In the genomic region with DNA sequence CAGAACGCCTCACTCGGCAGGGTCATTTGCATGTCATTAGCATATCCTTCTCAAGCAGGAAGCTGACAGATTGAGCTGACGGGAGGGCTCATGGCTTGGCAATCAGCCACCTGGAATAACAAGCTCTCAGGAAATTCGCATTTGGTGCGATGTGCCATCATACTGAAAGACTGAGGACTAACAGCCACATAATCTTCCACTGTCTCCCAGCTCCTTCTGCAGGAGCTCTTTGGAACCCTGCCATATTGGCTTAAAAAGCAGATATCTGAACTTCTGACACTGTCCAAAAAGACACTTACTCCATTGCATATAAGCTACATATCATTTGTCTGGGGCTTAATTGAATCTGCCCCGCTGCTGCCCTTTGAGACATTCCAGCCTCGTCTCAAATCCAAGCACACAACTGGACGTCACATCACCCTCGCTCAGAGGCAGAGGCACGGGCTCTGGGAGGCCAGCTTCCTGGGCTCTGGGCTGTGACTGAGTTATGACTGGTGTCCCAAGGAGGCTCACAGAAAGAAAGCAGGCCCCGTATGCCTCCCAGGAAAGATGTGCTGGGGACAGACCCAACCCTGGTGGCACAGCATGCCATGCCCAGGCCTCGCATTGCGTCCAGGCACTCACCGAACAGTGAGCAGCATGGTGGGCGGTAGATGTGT, we compare ENCODE assay signal across 1 cellular context.
TF ChIP-seq lines count a peak whose summit lies in the region.

No MANE protein-coding gene starts in this region.

TF ChIP-seq in SK-N-SH treated with all-trans-retinoic acid at 6 μM for 48 hours, 23 proteins besides CTCF, POLR2A, EP300 and RAD21:
- TF ChIP-seq, protein P1, sequence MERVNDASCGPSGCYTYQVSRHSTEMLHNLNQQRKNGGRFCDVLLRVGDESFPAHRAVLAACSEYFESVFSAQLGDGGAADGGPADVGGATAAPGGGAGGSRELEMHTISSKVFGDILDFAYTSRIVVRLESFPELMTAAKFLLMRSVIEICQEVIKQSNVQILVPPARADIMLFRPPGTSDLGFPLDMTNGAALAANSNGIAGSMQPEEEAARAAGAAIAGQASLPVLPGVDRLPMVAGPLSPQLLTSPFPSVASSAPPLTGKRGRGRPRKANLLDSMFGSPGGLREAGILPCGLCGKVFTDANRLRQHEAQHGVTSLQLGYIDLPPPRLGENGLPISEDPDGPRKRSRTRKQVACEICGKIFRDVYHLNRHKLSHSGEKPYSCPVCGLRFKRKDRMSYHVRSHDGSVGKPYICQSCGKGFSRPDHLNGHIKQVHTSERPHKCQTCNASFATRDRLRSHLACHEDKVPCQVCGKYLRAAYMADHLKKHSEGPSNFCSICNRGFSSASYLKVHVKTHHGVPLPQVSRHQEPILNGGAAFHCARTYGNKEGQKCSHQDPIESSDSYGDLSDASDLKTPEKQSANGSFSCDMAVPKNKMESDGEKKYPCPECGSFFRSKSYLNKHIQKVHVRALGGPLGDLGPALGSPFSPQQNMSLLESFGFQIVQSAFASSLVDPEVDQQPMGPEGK (CRISPR knock-in tag; IDR thresholded peaks at IDR 0.05; ENCODE audit: borderline replicate concordance) = 0 out of 2 replicates have a peak, but pooled peaks have one; percentile 76
- TF ChIP-seq, protein P2, sequence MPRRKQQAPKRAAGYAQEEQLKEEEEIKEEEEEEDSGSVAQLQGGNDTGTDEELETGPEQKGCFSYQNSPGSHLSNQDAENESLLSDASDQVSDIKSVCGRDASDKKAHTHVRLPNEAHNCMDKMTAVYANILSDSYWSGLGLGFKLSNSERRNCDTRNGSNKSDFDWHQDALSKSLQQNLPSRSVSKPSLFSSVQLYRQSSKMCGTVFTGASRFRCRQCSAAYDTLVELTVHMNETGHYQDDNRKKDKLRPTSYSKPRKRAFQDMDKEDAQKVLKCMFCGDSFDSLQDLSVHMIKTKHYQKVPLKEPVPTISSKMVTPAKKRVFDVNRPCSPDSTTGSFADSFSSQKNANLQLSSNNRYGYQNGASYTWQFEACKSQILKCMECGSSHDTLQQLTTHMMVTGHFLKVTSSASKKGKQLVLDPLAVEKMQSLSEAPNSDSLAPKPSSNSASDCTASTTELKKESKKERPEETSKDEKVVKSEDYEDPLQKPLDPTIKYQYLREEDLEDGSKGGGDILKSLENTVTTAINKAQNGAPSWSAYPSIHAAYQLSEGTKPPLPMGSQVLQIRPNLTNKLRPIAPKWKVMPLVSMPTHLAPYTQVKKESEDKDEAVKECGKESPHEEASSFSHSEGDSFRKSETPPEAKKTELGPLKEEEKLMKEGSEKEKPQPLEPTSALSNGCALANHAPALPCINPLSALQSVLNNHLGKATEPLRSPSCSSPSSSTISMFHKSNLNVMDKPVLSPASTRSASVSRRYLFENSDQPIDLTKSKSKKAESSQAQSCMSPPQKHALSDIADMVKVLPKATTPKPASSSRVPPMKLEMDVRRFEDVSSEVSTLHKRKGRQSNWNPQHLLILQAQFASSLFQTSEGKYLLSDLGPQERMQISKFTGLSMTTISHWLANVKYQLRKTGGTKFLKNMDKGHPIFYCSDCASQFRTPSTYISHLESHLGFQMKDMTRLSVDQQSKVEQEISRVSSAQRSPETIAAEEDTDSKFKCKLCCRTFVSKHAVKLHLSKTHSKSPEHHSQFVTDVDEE (CRISPR knock-in tag; IDR thresholded peaks at IDR 0.05) = peak; percentile 99
- TF ChIP-seq ZC3H10 (CRISPR knock-in tag; IDR thresholded peaks at IDR 0.05) (no peak), ZFP30 (CRISPR knock-in tag; IDR thresholded peaks at IDR 0.05) (no peak), BACH2 (CRISPR knock-in tag; IDR thresholded peaks at IDR 0.05; ENCODE audit: borderline replicate concordance) (no peak), RARB (CRISPR knock-in tag; IDR thresholded peaks at IDR 0.05) (0 out of 2 replicates have a peak, but pooled peaks have one; percentile 36), GLIS3 (CRISPR knock-in tag; IDR thresholded peaks at IDR 0.05) (peak; percentile 92), ISL1 (CRISPR knock-in tag; IDR thresholded peaks at IDR 0.05) (peak; percentile 98), ESRRG (CRISPR knock-in tag; IDR thresholded peaks at IDR 0.05) (peak; percentile 91), SNAI2 (CRISPR knock-in tag; IDR thresholded peaks at IDR 0.05) (peak; percentile 94), ZNF70 (CRISPR knock-in tag; IDR thresholded peaks at IDR 0.05) (peak; percentile 77), TOX (CRISPR knock-in tag; IDR thresholded peaks at IDR 0.05; ENCODE audit: borderline replicate concordance) (no peak), ZFP3 (CRISPR knock-in tag; IDR thresholded peaks at IDR 0.05) (peak; percentile 92), TCF4 (CRISPR knock-in tag; IDR thresholded peaks at IDR 0.05; ENCODE audit: borderline replicate concordance) (peak; percentile 94), OSR1 (CRISPR knock-in tag; IDR thresholded peaks at IDR 0.05) (no peak), ZNF8 (CRISPR knock-in tag; IDR thresholded peaks at IDR 0.05) (peak; percentile 54; the same call in 1 of the 2 replicates), CSRNP3 (CRISPR knock-in tag; IDR thresholded peaks at IDR 0.05) (peak; percentile 83), POU6F1 (CRISPR knock-in tag; IDR thresholded peaks at IDR 0.05; ENCODE audit: borderline replicate concordance, low read depth) (no peak; the same call in 1 of the 2 replicates), ZNF565 (CRISPR knock-in tag; conservative IDR thresholded peaks at IDR 0.05; ENCODE audit: low read depth) (peak; percentile 89), PPARA (CRISPR knock-in tag; IDR thresholded peaks at IDR 0.05; ENCODE audit: borderline replicate concordance) (0 out of 2 replicates have a peak, but pooled peaks have one; percentile 72), ARNTL (CRISPR knock-in tag; IDR thresholded peaks at IDR 0.05; ENCODE audit: borderline replicate concordance, low read depth) (no peak), CSDC2 (CRISPR knock-in tag; IDR thresholded peaks at IDR 0.05) (peak; percentile 92; the same call in 1 of the 2 replicates)
- TF ChIP-seq, protein P3, sequence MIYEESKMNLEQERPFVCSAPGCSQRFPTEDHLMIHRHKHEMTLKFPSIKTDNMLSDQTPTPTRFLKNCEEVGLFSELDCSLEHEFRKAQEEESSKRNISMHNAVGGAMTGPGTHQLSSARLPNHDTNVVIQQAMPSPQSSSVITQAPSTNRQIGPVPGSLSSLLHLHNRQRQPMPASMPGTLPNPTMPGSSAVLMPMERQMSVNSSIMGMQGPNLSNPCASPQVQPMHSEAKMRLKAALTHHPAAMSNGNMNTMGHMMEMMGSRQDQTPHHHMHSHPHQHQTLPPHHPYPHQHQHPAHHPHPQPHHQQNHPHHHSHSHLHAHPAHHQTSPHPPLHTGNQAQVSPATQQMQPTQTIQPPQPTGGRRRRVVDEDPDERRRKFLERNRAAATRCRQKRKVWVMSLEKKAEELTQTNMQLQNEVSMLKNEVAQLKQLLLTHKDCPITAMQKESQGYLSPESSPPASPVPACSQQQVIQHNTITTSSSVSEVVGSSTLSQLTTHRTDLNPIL (CRISPR knock-in tag; IDR thresholded peaks at IDR 0.05; ENCODE audit: low read depth) = peak; percentile 90
